In genomic region chr21:45074818-45075605, GRCh38 we compare ENCODE assay signal across 8 cellular contexts. TPM values are rescaled to one million over a fixed set of nuclear protein-coding genes. Genes with fewer than 3 reads are reported as not detected.
DNase-seq lines count a peak whose midpoint lies in the region; ATAC-seq and TF ChIP-seq lines count a peak whose summit lies in the region.

No MANE protein-coding gene starts in this region.

- peak overlapping the region; percentile 71 for H3K27ac Mint-ChIP-seq in activated naive CD8-positive, alpha-beta T cell treated with anti-CD3 and anti-CD28 coated beads, Interleukin-2, amount 10 ng/mL, durations not matched to agents 7 days and 5 days

- no peaks in the 10 kb centered on the region for H3K27me3 ChIP-seq in BJ (ENCODE audit: control insufficient read depth, insufficient read depth, low read length)

- no peaks in the 10 kb centered on the region for H3K27me3 Mint-ChIP-seq in activated naive CD8-positive, alpha-beta T cell treated with anti-CD3 and anti-CD28 coated beads, Interleukin-2, amount 10 ng/mL, durations not matched to agents 7 days and 5 days

- no peaks in the 10 kb centered on the region for H3K9me3 Mint-ChIP-seq in activated naive CD8-positive, alpha-beta T cell treated with anti-CD3 and anti-CD28 coated beads, Interleukin-2, amount 10 ng/mL, durations not matched to agents 7 days and 5 days

- H3K4me1 Mint-ChIP-seq in activated naive CD8-positive, alpha-beta T cell treated with anti-CD3 and anti-CD28 coated beads, Interleukin-2, amount 10 ng/mL, durations not matched to agents 7 days and 5 days = peaks cover 45% of the 10 kb centered on the region

- H3K4me3 Mint-ChIP-seq in activated naive CD8-positive, alpha-beta T cell treated with anti-CD3 and anti-CD28 coated beads, Interleukin-2, amount 10 ng/mL, durations not matched to agents 7 days and 5 days = peak overlapping the region; percentile 82

- TF ChIP-seq CTCF in BJ (IDR thresholded peaks at IDR 0.05; ENCODE audit: insufficient read depth, low read depth, low read length) = no peak

- CTCF ChIA-PET in BJ (lab: Yijun Ruan, JAX) = interaction anchor here (0.9 to 4.0 kb wide), 7 partner anchors 50 to 125 kb away, joined by 3 to 22 read pairs (median 4); no protein-coding TSS in a partner anchor

- H3K36me3 Mint-ChIP-seq in activated naive CD8-positive, alpha-beta T cell treated with anti-CD3 and anti-CD28 coated beads, Interleukin-2, amount 10 ng/mL, durations not matched to agents 7 days and 5 days = peaks cover under 1% of the 10 kb centered on the region

- H3K36me3 ChIP-seq in BJ (ENCODE audit: control insufficient read depth, insufficient read depth, low read length) = no peaks in the 10 kb centered on the region

- peak overlapping the region; percentile 79 for H3K4me3 ChIP-seq in BJ (ENCODE audit: low read depth, low read length)

- POLR2A ChIA-PET in BJ (lab: Charles Lee) = interaction anchor here (0.6 to 0.7 kb wide), 2 partner anchors 183 to 213 kb away, joined by 3 read pairs; partner anchors contain the start of gene POFUT2
- POLR2A ChIA-PET in activated naive CD8-positive, alpha-beta T cell treated with anti-CD3 and anti-CD28 coated beads, Interleukin-2, amount 10 ng/mL, durations not matched to agents 7 days and 5 days (lab: Charles Lee) = interaction anchor here (0.6 to 1.7 kb wide), 5 partner anchors 9 to 201 kb away, joined by 3 to 5 read pairs (median 3); partner anchors contain the start of gene PTTG1IP

- DNase-seq in BJ (ENCODE audit: low read depth) (no peak), NCI-H345 treated with DMSO at 0.1 percent for 48 hours (lab: John Stamatoyannopoulos, UW; ENCODE audit: unreplicated experiment) (peak; percentile 48), hepatic stellate cell (ENCODE audit: low spot score) (peak; percentile 38), sciatic nerve (ENCODE audit: low spot score) (no peak), A172 (ENCODE audit: low spot score) (no peak), NCI-H187 (lab: John Stamatoyannopoulos, UW) (no peak)
- peak; percentile 64 for DNase-seq in activated naive CD8-positive, alpha-beta T cell treated with anti-CD3 and anti-CD28 coated beads, Interleukin-2, amount 10 ng/mL, durations not matched to agents 7 days and 5 days

- intact Hi-C loops in sciatic nerve (cut with DNase I) = no loop called here

- peak; percentile 23 for ATAC-seq in GM21515 (IDR thresholded peaks at IDR 0.05; ENCODE audit: unreplicated experiment)
- ATAC-seq in activated naive CD8-positive, alpha-beta T cell treated with anti-CD3 and anti-CD28 coated beads, Interleukin-2, amount 10 ng/mL, durations not matched to agents 7 days and 5 days (ENCODE audit: low read depth) = peak; percentile 6
- peak; percentile 50 for ATAC-seq in sciatic nerve

RNA-seq across cellular contexts. Expression of gene ADARB1, which starts 0.6 kb away (rescaled TPM):
- 8.9 and 10.9 TPM in 2 replicates for polyA plus RNA-seq in BJ (2011; rRNA removed)
- polyA minus RNA-seq in BJ (2011; rRNA and poly(A)+ RNA removed) = 13.5 and 15.4 TPM in 2 replicates
- total RNA-seq in activated naive CD8-positive, alpha-beta T cell treated with anti-CD3 and anti-CD28 coated beads, Interleukin-2, amount 10 ng/mL, durations not matched to agents 7 days and 5 days = 10 to 100 TPM; 48.3 to 48.4 TPM
- total RNA-seq in sciatic nerve = 35.0 TPM
- 13.3 and 15.7 TPM in 2 replicates for total RNA-seq in A172 (2014; rRNA removed; shearing (Covaris generic))

Comparison
In these comparisons a context has a peak if more than half of its experiments do, and no peak if none do; other contexts are left out.
1. DNase-seq: peak in NCI-H345 treated with DMSO at 0.1 percent for 48 hours (single experiment), activated naive CD8-positive, alpha-beta T cell treated with anti-CD3 and anti-CD28 coated beads, Interleukin-2, amount 10 ng/mL, durations not matched to agents 7 days and 5 days (single experiment) and hepatic stellate cell (single experiment); none in BJ (single experiment), sciatic nerve (single experiment), A172 (single experiment) and NCI-H187 (0 of 2).
2. Peak in every context shown above with its lines, with median percentiles within 50 percentile points of each other: ATAC-seq.